11 cellular contexts compared by ENCODE assay signal in the genomic region with DNA sequence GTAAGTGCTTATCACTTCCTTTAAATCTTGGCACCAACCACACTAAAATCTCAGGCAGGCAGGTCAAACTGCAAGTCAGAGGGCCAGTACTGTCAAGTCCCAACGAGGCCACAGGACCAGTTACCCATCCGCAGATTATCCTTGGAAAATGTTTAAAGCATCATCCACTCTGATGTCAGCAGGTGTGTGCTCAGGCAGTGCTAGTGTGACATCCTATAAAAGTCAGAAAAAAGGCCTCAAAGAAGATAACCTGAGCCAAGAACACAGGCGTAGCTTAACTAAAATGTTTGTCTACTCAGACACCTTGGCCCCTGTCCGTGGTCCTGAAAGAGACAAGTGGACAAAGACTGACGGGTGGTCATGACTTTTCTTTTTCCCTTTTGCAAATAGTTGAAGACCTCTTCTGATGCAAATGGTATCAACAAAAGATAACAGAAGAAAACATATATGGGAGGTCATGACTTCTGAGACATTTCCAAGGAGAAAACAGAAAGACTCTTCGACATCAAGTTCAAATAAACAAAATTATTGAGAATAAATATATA.
DNase-seq lines count a peak whose midpoint lies in the region; ATAC-seq and TF ChIP-seq lines count a peak whose summit lies in the region.
"Had no signal": no experiment of that assay in that cellular context is flagged by ENCODE, and none has a peak within 500 bp of the region (broad histone marks: within the 10 kb centered on the region; RNA-seq: fewer than 3 reads in every experiment).

No MANE protein-coding gene starts in this region.

- H3K36me3 Mint-ChIP-seq in Calu3 (ENCODE audit: insufficient read depth, unreplicated experiment) = no peaks in the 10 kb centered on the region
- no peaks in the 10 kb centered on the region for H3K36me3 Mint-ChIP-seq in chondrocyte (ENCODE audit: low read depth)

- no peak for ATAC-seq in HG03045 (IDR thresholded peaks at IDR 0.05; ENCODE audit: unreplicated experiment)

- in situ Hi-C loops in HAP-1 (cut with MboI; ENCODE audit: low sequenced_read_pairs) = no loop called here

- H3K36me3 ChIP-seq in HAP-1 (replicated peaks) = no peaks in the 10 kb centered on the region

- H3K4me1 Mint-ChIP-seq in Calu3 (ENCODE audit: low read depth, unreplicated experiment) = peaks cover 6% of the 10 kb centered on the region
- no peaks in the 10 kb centered on the region for H3K4me1 Mint-ChIP-seq in chondrocyte (ENCODE audit: low read depth)
- H3K4me1 Mint-ChIP-seq: activated B cell treated with CpG ODN at 0.5 μM for 24 hours had no signal

- H3K4me1 ChIP-seq in HAP-1 = no peaks in the 10 kb centered on the region

- no peak overlapping the region for H3K4me3 Mint-ChIP-seq in Calu3 (ENCODE audit: low read depth, unreplicated experiment)
- no peak overlapping the region for H3K4me3 Mint-ChIP-seq in chondrocyte (ENCODE audit: unreplicated experiment)
- H3K4me3 Mint-ChIP-seq: activated B cell treated with CpG ODN at 0.5 μM for 24 hours; stimulated activated naive CD8-positive, alpha-beta T cell treated with anti-CD3 and anti-CD28 coated beads, Interleukin-15, Interleukin-2, amounts not matched to agents 100 ng/mL and 50 ng/mL, for 24 hours had no signal

- H3K9me3 Mint-ChIP-seq in Calu3 (ENCODE audit: low read depth, unreplicated experiment) = no peaks in the 10 kb centered on the region
- H3K9me3 Mint-ChIP-seq in chondrocyte (ENCODE audit: low read depth) = no peaks in the 10 kb centered on the region
- H3K9me3 Mint-ChIP-seq: activated B cell treated with CpG ODN at 0.5 μM for 24 hours; stimulated activated naive CD8-positive, alpha-beta T cell treated with anti-CD3 and anti-CD28 coated beads, Interleukin-15, Interleukin-2, amounts not matched to agents 100 ng/mL and 50 ng/mL, for 24 hours had no signal

- intact Hi-C loops in Calu3 (cut with micrococcal nuclease; ENCODE audit: unreplicated experiment) = no loop called here

- DNase-seq in Calu3 (peak; percentile 72), HAP-1 (ENCODE audit: low spot score in 2 of 2) (peak; percentile 5 to 43), iris pigment epithelial cell (ENCODE audit: low read depth) (peak; percentile 45), C1 segment of cervical spinal cord (lab: John Stamatoyannopoulos, UW) (no peak), SIG-M5 treated with dmso at 0.1 percent for 504 hours (lab: John Stamatoyannopoulos, UW; ENCODE audit: unreplicated experiment) (no peak), chondrocyte (ENCODE audit: low spot score) (no peak)
- peak; percentile 7 to 13 for DNase-seq in activated CD4-positive, alpha-beta T cell treated with anti-CD3 and anti-CD28 coated beads, Interleukin-2, amount 50 U/mL, for 48 hours
- DNase-seq: activated B cell treated with CpG ODN at 0.5 μM for 24 hours, caudate nucleus had no signal

- CTCF ChIA-PET in Calu3 (lab: Charles Lee) = no interaction called here

- TF ChIP-seq CTCF in Calu3 (IDR thresholded peaks at IDR 0.05; ENCODE audit: unreplicated experiment) (no peak), chondrocyte (IDR thresholded peaks at IDR 0.05) (no peak)

- no peak overlapping the region for H3K4me3 ChIP-seq in HAP-1

- H3K9me3 ChIP-seq in HAP-1 = no peaks in the 10 kb centered on the region

- BruUV-seq in Calu3 (replicated peaks; lab: Mats Ljungman, UMichigan) = no TSS peak

- H3K27ac Mint-ChIP-seq in Calu3 (ENCODE audit: unreplicated experiment) (no peak overlapping the region), chondrocyte (ENCODE audit: unreplicated experiment) (no peak overlapping the region)
- H3K27ac Mint-ChIP-seq: activated B cell treated with CpG ODN at 0.5 μM for 24 hours; stimulated activated naive CD8-positive, alpha-beta T cell treated with anti-CD3 and anti-CD28 coated beads, Interleukin-15, Interleukin-2, amounts not matched to agents 100 ng/mL and 50 ng/mL, for 24 hours had no signal

- H3K27me3 Mint-ChIP-seq in Calu3 (ENCODE audit: unreplicated experiment) (peaks cover 35% of the 10 kb centered on the region), chondrocyte (ENCODE audit: low read depth) (no peaks in the 10 kb centered on the region)

- H3K27me3 ChIP-seq in HAP-1 (ENCODE audit: low read depth) = no peaks in the 10 kb centered on the region

Comparison
In these comparisons a context has a peak if more than half of its experiments do, and no peak if none do; other contexts are left out.
1. DNase-seq: peak in Calu3 (single experiment), HAP-1 (2 of 2), activated CD4-positive, alpha-beta T cell treated with anti-CD3 and anti-CD28 coated beads, Interleukin-2, amount 50 U/mL, for 48 hours (2 of 2) and iris pigment epithelial cell (single experiment); none in C1 segment of cervical spinal cord (0 of 14), SIG-M5 treated with dmso at 0.1 percent for 504 hours (single experiment) and chondrocyte (single experiment).